ENCODE assay signal across 1 cellular context in the genomic region with DNA sequence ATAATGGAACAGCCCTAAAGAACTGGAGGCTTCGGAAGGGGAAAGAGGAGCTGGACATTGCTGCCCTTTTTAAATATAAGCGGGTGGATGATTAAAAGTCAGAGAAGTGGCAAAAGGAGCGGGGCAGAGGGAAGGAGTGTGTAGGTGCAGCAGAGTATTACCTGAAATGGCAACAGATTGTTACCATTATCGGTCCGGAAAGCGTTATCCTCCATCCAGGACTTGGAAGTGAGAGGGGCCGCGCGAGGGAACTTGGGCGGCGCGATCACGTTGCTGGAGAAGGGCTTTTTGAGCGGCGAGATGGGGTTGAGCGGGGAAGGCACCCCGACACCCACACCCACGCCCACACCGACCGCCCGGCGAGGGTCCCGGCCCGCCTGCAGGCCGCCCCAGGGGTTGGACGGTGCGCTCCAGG.
TF ChIP-seq lines count a peak whose summit lies in the region.

No MANE protein-coding gene starts in this region.

TF ChIP-seq in WTC11, 78 proteins besides CTCF, POLR2A, EP300 and RAD21 (continued from another document):
- TF ChIP-seq, protein P1, sequence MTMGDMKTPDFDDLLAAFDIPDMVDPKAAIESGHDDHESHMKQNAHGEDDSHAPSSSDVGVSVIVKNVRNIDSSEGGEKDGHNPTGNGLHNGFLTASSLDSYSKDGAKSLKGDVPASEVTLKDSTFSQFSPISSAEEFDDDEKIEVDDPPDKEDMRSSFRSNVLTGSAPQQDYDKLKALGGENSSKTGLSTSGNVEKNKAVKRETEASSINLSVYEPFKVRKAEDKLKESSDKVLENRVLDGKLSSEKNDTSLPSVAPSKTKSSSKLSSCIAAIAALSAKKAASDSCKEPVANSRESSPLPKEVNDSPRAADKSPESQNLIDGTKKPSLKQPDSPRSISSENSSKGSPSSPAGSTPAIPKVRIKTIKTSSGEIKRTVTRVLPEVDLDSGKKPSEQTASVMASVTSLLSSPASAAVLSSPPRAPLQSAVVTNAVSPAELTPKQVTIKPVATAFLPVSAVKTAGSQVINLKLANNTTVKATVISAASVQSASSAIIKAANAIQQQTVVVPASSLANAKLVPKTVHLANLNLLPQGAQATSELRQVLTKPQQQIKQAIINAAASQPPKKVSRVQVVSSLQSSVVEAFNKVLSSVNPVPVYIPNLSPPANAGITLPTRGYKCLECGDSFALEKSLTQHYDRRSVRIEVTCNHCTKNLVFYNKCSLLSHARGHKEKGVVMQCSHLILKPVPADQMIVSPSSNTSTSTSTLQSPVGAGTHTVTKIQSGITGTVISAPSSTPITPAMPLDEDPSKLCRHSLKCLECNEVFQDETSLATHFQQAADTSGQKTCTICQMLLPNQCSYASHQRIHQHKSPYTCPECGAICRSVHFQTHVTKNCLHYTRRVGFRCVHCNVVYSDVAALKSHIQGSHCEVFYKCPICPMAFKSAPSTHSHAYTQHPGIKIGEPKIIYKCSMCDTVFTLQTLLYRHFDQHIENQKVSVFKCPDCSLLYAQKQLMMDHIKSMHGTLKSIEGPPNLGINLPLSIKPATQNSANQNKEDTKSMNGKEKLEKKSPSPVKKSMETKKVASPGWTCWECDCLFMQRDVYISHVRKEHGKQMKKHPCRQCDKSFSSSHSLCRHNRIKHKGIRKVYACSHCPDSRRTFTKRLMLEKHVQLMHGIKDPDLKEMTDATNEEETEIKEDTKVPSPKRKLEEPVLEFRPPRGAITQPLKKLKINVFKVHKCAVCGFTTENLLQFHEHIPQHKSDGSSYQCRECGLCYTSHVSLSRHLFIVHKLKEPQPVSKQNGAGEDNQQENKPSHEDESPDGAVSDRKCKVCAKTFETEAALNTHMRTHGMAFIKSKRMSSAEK (CRISPR knock-in tag; IDR thresholded peaks at IDR 0.05; ENCODE audit: borderline replicate concordance) = no peak
- TF ChIP-seq ZNF232 (CRISPR knock-in tag; IDR thresholded peaks at IDR 0.05) = no peak
- TF ChIP-seq MLX (CRISPR knock-in tag; IDR thresholded peaks at IDR 0.05) = no peak
- no peak for TF ChIP-seq E2F5 (CRISPR knock-in tag; IDR thresholded peaks at IDR 0.05)
- TF ChIP-seq ZBTB43 (CRISPR knock-in tag; IDR thresholded peaks at IDR 0.05) = no peak
- TF ChIP-seq CBFB (CRISPR knock-in tag; IDR thresholded peaks at IDR 0.05; ENCODE audit: low read depth) = no peak
- TF ChIP-seq ATF2 (CRISPR knock-in tag; IDR thresholded peaks at IDR 0.05; ENCODE audit: borderline replicate concordance, low read depth) = no peak
- no peak for TF ChIP-seq ZNF138 (CRISPR knock-in tag; conservative IDR thresholded peaks at IDR 0.05)
- TF ChIP-seq, protein P2, sequence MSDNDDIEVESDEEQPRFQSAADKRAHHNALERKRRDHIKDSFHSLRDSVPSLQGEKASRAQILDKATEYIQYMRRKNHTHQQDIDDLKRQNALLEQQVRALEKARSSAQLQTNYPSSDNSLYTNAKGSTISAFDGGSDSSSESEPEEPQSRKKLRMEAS (CRISPR knock-in tag; IDR thresholded peaks at IDR 0.05) = peak; percentile 75; the same call in 1 of the 2 replicates
- 0 out of 2 replicates have a peak, but pooled peaks have one; percentile 26 for TF ChIP-seq TEAD4 (CRISPR knock-in tag; IDR thresholded peaks at IDR 0.05)
- no peak for TF ChIP-seq ZNF416 (CRISPR knock-in tag; IDR thresholded peaks at IDR 0.05)
- no peak for TF ChIP-seq JAZF1 (CRISPR knock-in tag; IDR thresholded peaks at IDR 0.05)
- no peak for TF ChIP-seq SMAD4 (CRISPR knock-in tag; IDR thresholded peaks at IDR 0.05)
- TF ChIP-seq NFYB (CRISPR knock-in tag; conservative IDR thresholded peaks at IDR 0.05; ENCODE audit: low read depth) = no peak
- no peak for TF ChIP-seq CREM (CRISPR knock-in tag; IDR thresholded peaks at IDR 0.05)
- no peak for TF ChIP-seq NR3C1 (CRISPR knock-in tag; conservative IDR thresholded peaks at IDR 0.05; ENCODE audit: low read depth)
